Comparison of ENCODE assay signal across 26 cellular contexts in the genomic region with DNA sequence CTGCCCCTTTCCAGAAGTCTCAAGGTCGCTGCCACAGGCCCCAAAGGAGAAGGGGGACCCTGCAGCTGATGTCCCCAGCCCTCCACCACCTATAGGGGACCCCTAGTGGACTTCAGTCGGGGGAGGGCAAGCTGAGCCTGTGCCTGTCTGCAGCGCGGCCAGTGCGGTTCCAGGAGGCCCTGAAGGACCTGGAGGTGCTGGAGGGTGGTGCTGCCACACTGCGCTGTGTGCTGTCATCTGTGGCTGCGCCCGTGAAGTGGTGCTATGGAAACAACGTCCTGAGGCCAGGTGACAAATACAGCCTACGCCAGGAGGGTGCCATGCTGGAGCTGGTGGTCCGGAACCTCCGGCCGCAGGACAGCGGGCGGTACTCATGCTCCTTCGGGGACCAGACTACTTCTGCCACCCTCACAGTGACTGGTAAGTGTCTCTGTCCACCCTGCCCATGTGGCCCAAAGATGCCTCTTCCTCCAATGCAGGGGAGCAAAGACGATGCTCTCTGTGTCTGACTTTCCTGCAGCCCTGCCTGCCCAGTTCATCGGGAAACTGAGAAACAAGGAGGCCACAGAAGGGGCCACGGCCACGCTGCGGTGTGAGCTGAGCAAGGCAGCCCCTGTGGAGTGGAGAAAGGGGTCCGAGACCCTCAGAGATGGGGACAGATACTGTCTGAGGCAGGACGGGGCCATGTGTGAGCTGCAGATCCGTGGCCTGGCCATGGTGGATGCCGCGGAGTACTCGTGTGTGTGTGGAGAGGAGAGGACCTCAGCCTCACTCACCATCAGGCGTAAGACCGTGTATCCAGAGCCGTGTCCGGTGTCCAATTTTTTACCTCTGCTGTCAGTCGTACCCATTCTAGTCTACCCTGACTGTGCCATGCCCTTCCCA.
DNase-seq lines count a peak whose midpoint lies in the region; ATAC-seq and TF ChIP-seq lines count a peak whose summit lies in the region.
"Had no signal": no experiment of that assay in that cellular context is flagged by ENCODE, and none has a peak within 500 bp of the region (broad histone marks: within the 10 kb centered on the region; RNA-seq: fewer than 3 reads in every experiment).

No MANE protein-coding gene starts in this region.

- H3K9me3 ChIP-seq in left ventricle myocardium inferior (replicated peaks) (no peaks in the 10 kb centered on the region), upper lobe of right lung (no peaks in the 10 kb centered on the region)
- H3K9me3 ChIP-seq: colonic mucosa, esophagus muscularis mucosa, gastroesophageal sphincter, SJSA1, uterus had no signal

- no peaks in the 10 kb centered on the region for H3K27me3 ChIP-seq in left ventricle myocardium inferior (ENCODE audit: low read depth)
- H3K27me3 ChIP-seq in upper lobe of right lung, result no peaks in the 10 kb centered on the region
- H3K27me3 ChIP-seq: colonic mucosa, esophagus muscularis mucosa, gastroesophageal sphincter, SJSA1, uterus had no signal

- H3K36me3 Mint-ChIP-seq in activated B cell treated with CpG ODN at 0.5 μM for 24 hours (ENCODE audit: low read depth), result peaks cover 7% of the 10 kb centered on the region
- H3K36me3 Mint-ChIP-seq: stimulated activated memory B cell treated with anti-CD40 and anti-IgM and Interleukin-4, amounts not matched to agents 10 μg/mL and 1 μg/mL and 100 μg/mL, for 72 hours had no signal

- H3K9me3 Mint-ChIP-seq in activated B cell treated with CpG ODN at 0.5 μM for 24 hours, result no peaks in the 10 kb centered on the region
- H3K9me3 Mint-ChIP-seq: activated T-helper 17 cell treated with anti-CD3 and anti-CD28 coated beads, Interleukin-2, amount 50 U/mL, for 72 hours; stimulated activated memory B cell treated with anti-CD40 and anti-IgM and Interleukin-4, amounts not matched to agents 10 μg/mL and 1 μg/mL and 100 μg/mL, for 72 hours had no signal

- intact Hi-C loops in Right ventricle myocardium inferior (cut with DNase I) (no loop called here), left ventricle myocardium inferior (cut with micrococcal nuclease) (no loop called here), activated B cell treated with CpG ODN at 0.5 μM for 24 hours (cut with micrococcal nuclease) (no loop called here), upper lobe of right lung (cut with DNase I) (no loop called here)

- H3K4me3 ChIP-seq in left ventricle myocardium inferior, result no peak overlapping the region
- no peak overlapping the region for H3K4me3 ChIP-seq in upper lobe of right lung
- H3K4me3 ChIP-seq: colonic mucosa, esophagus muscularis mucosa, gastroesophageal sphincter, GM12878, SJSA1, uterus had no signal

- no peaks in the 10 kb centered on the region for H3K4me1 Mint-ChIP-seq in activated B cell treated with CpG ODN at 0.5 μM for 24 hours
- H3K4me1 Mint-ChIP-seq: stimulated activated memory B cell treated with anti-CD40 and anti-IgM and Interleukin-4, amounts not matched to agents 10 μg/mL and 1 μg/mL and 100 μg/mL, for 72 hours had no signal

- no peak overlapping the region for H3K27ac Mint-ChIP-seq in activated B cell treated with CpG ODN at 0.5 μM for 24 hours
- H3K27ac Mint-ChIP-seq: stimulated activated memory B cell treated with anti-CD40 and anti-IgM and Interleukin-4, amounts not matched to agents 10 μg/mL and 1 μg/mL and 100 μg/mL, for 72 hours had no signal

- H3K27ac ChIP-seq in left ventricle myocardium inferior (replicated peaks) (no peak overlapping the region), upper lobe of right lung (no peak overlapping the region)
- H3K27ac ChIP-seq: C4-2B, colonic mucosa, esophagus muscularis mucosa, gastroesophageal sphincter, SJSA1, uterus had no signal

- CTCF ChIA-PET in activated B cell treated with CpG ODN at 0.5 μM for 24 hours (lab: Charles Lee), result no interaction called here

- ATAC-seq in Right ventricle myocardium inferior (no peak), activated B cell treated with CpG ODN at 0.5 μM for 24 hours (ENCODE audit: low read depth) (no peak), upper lobe of right lung (no peak)
- ATAC-seq: activated T-helper 17 cell treated with anti-CD3 and anti-CD28 coated beads, Interleukin-2, amount 50 U/mL, for 72 hours; gastroesophageal sphincter; GM12878; stimulated activated memory B cell treated with anti-CD40 and anti-IgM and Interleukin-4, amounts not matched to agents 10 μg/mL and 1 μg/mL and 100 μg/mL, for 72 hours had no signal

- H3K4me1 ChIP-seq in left ventricle myocardium inferior (no peaks in the 10 kb centered on the region), upper lobe of right lung (no peaks in the 10 kb centered on the region)
- H3K4me1 ChIP-seq: colonic mucosa, esophagus muscularis mucosa, gastroesophageal sphincter, SJSA1, uterus had no signal

- DNase-seq in Right ventricle myocardium inferior (ENCODE audit: missing footprints) (peak; percentile 66), left ventricle myocardium inferior (no peak), activated B cell treated with CpG ODN at 0.5 μM for 24 hours (peak; percentile 9), mesenteric fat pad (ENCODE audit: low spot score) (peak; percentile 62), upper lobe of right lung (peak; percentile 57), NCI-H146 treated with DMSO at 0.1 percent for 48 hours (lab: John Stamatoyannopoulos, UW; ENCODE audit: unreplicated experiment) (no peak), GM19238 (ENCODE audit: insufficient read length, low spot score) (no peak)
- DNase-seq: activated CD4-positive, alpha-beta T cell treated with anti-CD3 and anti-CD28 coated beads for 48 hours; Calu3; colonic mucosa; islet precursor cell; KG1; mammary epithelial cell; NCI-H1436; NCI-H2171; NCI-H510A treated with DMSO at 0.1 percent for 48 hours; stimulated activated CD4-positive, alpha-beta T cell treated with anti-CD3 and anti-CD28 coated beads, Interleukin-2, amount 100 ng/mL, for 48 hours; T-helper 1 cell had no signal

- POLR2A ChIA-PET in activated B cell treated with CpG ODN at 0.5 μM for 24 hours (lab: Charles Lee), result interaction anchor here (0.6 kb wide), 1 partner anchor 119 kb away, joined by 7 read pairs; a partner anchor contains a TSS

- no peak overlapping the region for H3K4me3 Mint-ChIP-seq in activated B cell treated with CpG ODN at 0.5 μM for 24 hours
- H3K4me3 Mint-ChIP-seq: activated T-helper 17 cell treated with anti-CD3 and anti-CD28 coated beads, Interleukin-2, amount 50 U/mL, for 72 hours; stimulated activated memory B cell treated with anti-CD40 and anti-IgM and Interleukin-4, amounts not matched to agents 10 μg/mL and 1 μg/mL and 100 μg/mL, for 72 hours had no signal

- no peak for TF ChIP-seq CTCF in left ventricle myocardium inferior (IDR thresholded peaks at IDR 0.05; ENCODE audit: borderline replicate concordance)
- TF ChIP-seq CTCF in activated B cell treated with CpG ODN at 0.5 μM for 24 hours (IDR thresholded peaks at IDR 0.05), result no peak
- TF ChIP-seq CTCF in upper lobe of right lung (IDR thresholded peaks at IDR 0.05), result no peak

- no peaks in the 10 kb centered on the region for H3K27me3 Mint-ChIP-seq in activated B cell treated with CpG ODN at 0.5 μM for 24 hours
- H3K27me3 Mint-ChIP-seq: activated T-helper 17 cell treated with anti-CD3 and anti-CD28 coated beads, Interleukin-2, amount 50 U/mL, for 72 hours; stimulated activated memory B cell treated with anti-CD40 and anti-IgM and Interleukin-4, amounts not matched to agents 10 μg/mL and 1 μg/mL and 100 μg/mL, for 72 hours had no signal

- H3K36me3 ChIP-seq in left ventricle myocardium inferior (peaks cover 95% of the 10 kb centered on the region), upper lobe of right lung (peaks cover 13% of the 10 kb centered on the region)
- H3K36me3 ChIP-seq: colonic mucosa, SJSA1, uterus had no signal

Comparison
In these comparisons a context has a peak if more than half of its experiments do, and no peak if none do; other contexts are left out.
1. DNase-seq: peak in Right ventricle myocardium inferior (single experiment), activated B cell treated with CpG ODN at 0.5 μM for 24 hours (single experiment), mesenteric fat pad (single experiment) and upper lobe of right lung (single experiment); none in left ventricle myocardium inferior (single experiment), NCI-H146 treated with DMSO at 0.1 percent for 48 hours (single experiment) and GM19238 (single experiment).